In the genomic region with DNA sequence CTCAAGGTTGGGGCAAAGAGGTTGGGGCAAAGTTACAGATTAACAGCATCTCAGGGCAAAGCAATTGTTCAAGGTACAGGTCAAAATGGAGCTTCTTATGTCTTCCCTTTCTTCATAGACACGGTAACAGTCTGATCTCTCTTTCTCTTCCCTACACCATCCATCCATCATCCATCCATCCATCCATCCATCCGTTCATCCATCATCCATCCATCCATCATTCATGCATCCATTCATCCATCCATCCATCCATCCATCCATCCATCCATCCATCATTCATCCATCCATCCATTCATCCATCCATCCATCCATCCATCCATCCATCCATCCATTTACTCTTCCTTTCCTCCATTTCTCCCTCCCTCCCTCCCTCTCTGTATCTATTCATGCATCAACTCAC, we compare ENCODE assay signal across 4 cellular contexts. TPM values are rescaled to one million over a fixed set of nuclear protein-coding genes. Genes with fewer than 3 reads are reported as not detected.
"Had no signal": no experiment of that assay in that cellular context is flagged by ENCODE, and none has a peak within 500 bp of the region (broad histone marks: within the 10 kb centered on the region; RNA-seq: fewer than 3 reads in every experiment).

No MANE protein-coding gene starts in this region.

RNA-seq across cellular contexts. Expression of a gene that starts 37.2 kb away (rescaled TPM):
- total RNA-seq: stomach, transverse colon, upper lobe of right lung, vagina had no signal
- polyA plus RNA-seq: stomach had no signal
